Comparison of ENCODE assay signal across 15 cellular contexts in the genomic region with DNA sequence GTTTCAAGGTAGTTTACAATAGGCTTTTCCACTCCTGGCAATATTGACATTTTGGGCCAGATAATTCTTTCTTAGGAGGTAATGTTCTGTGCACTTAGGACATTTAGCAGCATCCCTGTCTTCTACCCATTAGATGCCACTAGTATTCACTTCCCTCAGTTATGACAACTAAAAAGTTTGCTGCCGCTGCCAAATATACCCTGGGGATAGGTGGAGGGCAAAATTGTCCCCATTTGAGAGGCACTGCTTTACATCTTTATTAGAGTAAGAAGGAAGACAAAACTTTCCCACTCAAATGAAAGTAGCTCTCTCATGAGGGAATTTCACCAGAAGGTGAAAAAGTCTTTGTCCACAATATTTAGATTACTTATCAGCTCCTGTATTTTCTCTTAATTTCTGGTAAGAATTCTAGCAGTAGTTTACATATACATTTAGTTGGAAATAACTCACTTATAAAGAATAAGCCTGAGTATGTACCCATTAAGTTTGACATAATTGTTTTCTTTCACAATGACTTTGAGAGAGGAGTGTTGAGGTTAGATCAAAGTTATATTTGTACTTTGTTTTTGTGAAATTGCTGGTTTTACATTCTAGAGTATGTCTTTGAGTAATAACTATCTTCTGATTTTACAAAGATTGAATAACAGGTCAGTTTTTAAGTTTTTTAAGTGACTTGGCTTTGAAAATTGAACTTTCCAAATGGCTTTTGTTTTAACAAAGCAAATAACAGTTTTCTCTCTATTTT. TPM values are rescaled to one million over a fixed set of nuclear protein-coding genes. Genes with fewer than 3 reads are reported as not detected.
DNase-seq lines count a peak whose midpoint lies in the region; ATAC-seq, FAIRE-seq and TF ChIP-seq lines count a peak whose summit lies in the region.
"Had no signal": no experiment of that assay in that cellular context is flagged by ENCODE, and none has a peak within 500 bp of the region (broad histone marks: within the 10 kb centered on the region; RNA-seq: fewer than 3 reads in every experiment).

No MANE protein-coding gene starts in this region.

- ATAC-seq in CD4-positive, CD25-positive, alpha-beta regulatory T cell (ENCODE audit: low read depth in 2 of 2) = no peak
- ATAC-seq in GM18861 (IDR thresholded peaks at IDR 0.05; ENCODE audit: unreplicated experiment) (peak; percentile 86), HG03354 (IDR thresholded peaks at IDR 0.05; ENCODE audit: poor library complexity, severe bottlenecking, unreplicated experiment) (peak; percentile 72), omental fat pad (ENCODE audit: low FRiP score) (no peak)
- ATAC-seq: Panc1 had no signal

- peak in 1 of 3 donors; percentile 49 for DNase-seq in CD4-positive, CD25-positive, alpha-beta regulatory T cell
- DNase-seq in omental fat pad (ENCODE audit: low spot score) = no peak
- no peak for DNase-seq in NCI-H510A (lab: John Stamatoyannopoulos, UW)
- DNase-seq in kidney = no peak
- no peak for DNase-seq in NCI-H146 (lab: John Stamatoyannopoulos, UW)
- DNase-seq: BE2C; stimulated activated naive CD4-positive, alpha-beta T cell treated with Interleukin-2 at 50 U/mL for 16 hours had no signal

- peak overlapping the region; percentile 38 to 86 (median 82) for H3K27ac Mint-ChIP-seq in CD4-positive, CD25-positive, alpha-beta regulatory T cell
- H3K27ac Mint-ChIP-seq: activated naive CD4-positive, alpha-beta T cell treated with anti-CD3 and anti-CD28 coated beads, Interleukin-2, amount 50 U/mL, for 24 hours had no signal

- H3K9me3 Mint-ChIP-seq in CD4-positive, CD25-positive, alpha-beta regulatory T cell = no peaks in the 10 kb centered on the region
- H3K9me3 Mint-ChIP-seq: activated naive CD4-positive, alpha-beta T cell treated with anti-CD3 and anti-CD28 coated beads, Interleukin-2, amount 50 U/mL, for 24 hours had no signal

- intact Hi-C loops in kidney (cut with DNase I) = no loop called here

- POLR2A ChIA-PET in HEK293 (lab: Yijun Ruan, JAX) = no interaction called here

- TF ChIP-seq CTCF in HEK293 (tag by site-specific recombination; IDR thresholded peaks at IDR 0.05) = no peak
- no peak for TF ChIP-seq CTCF in omental fat pad (IDR thresholded peaks at IDR 0.05)
- no peak for TF ChIP-seq CTCF in kidney (IDR thresholded peaks at IDR 0.05; ENCODE audit: borderline replicate concordance, extremely low read depth, insufficient read depth)

- CTCF ChIA-PET in HEK293 (lab: Yijun Ruan, JAX) = no interaction called here

- peaks cover 24% of the 10 kb centered on the region for H3K36me3 ChIP-seq in CD4-positive, CD25-positive, alpha-beta regulatory T cell (ENCODE audit: control insufficient read depth, insufficient read depth, low read length)
- H3K36me3 ChIP-seq in HEK293 (ENCODE audit: control insufficient read depth in 2 of 2, insufficient read depth in 1 of 2, low read length in 2 of 2) (peaks cover 83 to 91% of the 10 kb centered on the region in 2 experiments), kidney (ENCODE audit: control insufficient read depth in 1 of 2, insufficient read depth in 2 of 2, low read length in 2 of 2) (no peaks in the 10 kb centered on the region)

- H3K27me3 ChIP-seq in CD4-positive, CD25-positive, alpha-beta regulatory T cell (ENCODE audit: control insufficient read depth, insufficient read depth, low read length) = no peaks in the 10 kb centered on the region
- H3K27me3 ChIP-seq: BE2C, neutrophil had no signal

- H3K4me3 ChIP-seq in CD4-positive, CD25-positive, alpha-beta regulatory T cell (ENCODE audit: low read depth, low read length) = peak overlapping the region; percentile 37
- H3K4me3 ChIP-seq in HEK293 (ENCODE audit: low read depth, low read length) = no peak overlapping the region
- no peak overlapping the region for H3K4me3 ChIP-seq in kidney (ENCODE audit: low read length in 2 of 2)
- H3K4me3 ChIP-seq: coronary artery had no signal

- H3K27ac ChIP-seq in CD4-positive, CD25-positive, alpha-beta regulatory T cell (ENCODE audit: insufficient read depth, low read length, poor library complexity, severe bottlenecking) = peak overlapping the region; percentile 48
- H3K27ac ChIP-seq in HEK293 (ENCODE audit: extremely low read depth, low read depth, low read length) (no peak overlapping the region), kidney (ENCODE audit: low read depth in 2 of 2, low read length in 2 of 2) (no peak overlapping the region)
- H3K27ac ChIP-seq: coronary artery, neutrophil had no signal

- no peak overlapping the region for H3K9ac ChIP-seq in kidney (ENCODE audit: low read length in 2 of 2)

- peaks cover 11% of the 10 kb centered on the region for H3K4me1 ChIP-seq in CD4-positive, CD25-positive, alpha-beta regulatory T cell (ENCODE audit: control insufficient read depth, insufficient read depth, low read length, poor library complexity, severe bottlenecking)
- no peaks in the 10 kb centered on the region for H3K4me1 ChIP-seq in HEK293 (ENCODE audit: control insufficient read depth, insufficient read depth, low read length)
- no peaks in the 10 kb centered on the region for H3K4me1 ChIP-seq in kidney (ENCODE audit: control insufficient read depth in 1 of 2, insufficient read depth in 1 of 2, low read depth in 1 of 2, low read length in 2 of 2)
- H3K4me1 ChIP-seq: BE2C had no signal

- no peaks in the 10 kb centered on the region for H3K27me3 Mint-ChIP-seq in CD4-positive, CD25-positive, alpha-beta regulatory T cell
- H3K27me3 Mint-ChIP-seq: activated naive CD4-positive, alpha-beta T cell treated with anti-CD3 and anti-CD28 coated beads, Interleukin-2, amount 50 U/mL, for 24 hours had no signal

- peaks cover 49% of the 10 kb centered on the region for H3K36me3 Mint-ChIP-seq in CD4-positive, CD25-positive, alpha-beta regulatory T cell
- H3K36me3 Mint-ChIP-seq: activated naive CD4-positive, alpha-beta T cell treated with anti-CD3 and anti-CD28 coated beads, Interleukin-2, amount 50 U/mL, for 24 hours had no signal

- peaks cover 7 to 24% (median 14%) of the 10 kb centered on the region in 4 donors for H3K4me1 Mint-ChIP-seq in CD4-positive, CD25-positive, alpha-beta regulatory T cell

- no peaks in the 10 kb centered on the region for H3K9me3 ChIP-seq in CD4-positive, CD25-positive, alpha-beta regulatory T cell (ENCODE audit: control insufficient read depth in 2 of 2, low read length in 2 of 2)
- no peaks in the 10 kb centered on the region for H3K9me3 ChIP-seq in HEK293 (ENCODE audit: control insufficient read depth, insufficient read depth, low read depth, low read length)
- H3K9me3 ChIP-seq in kidney (ENCODE audit: control insufficient read depth in 1 of 2, low read length in 2 of 2) = no peaks in the 10 kb centered on the region
- H3K9me3 ChIP-seq: BE2C, neutrophil had no signal

- no peak for FAIRE-seq in kidney (lab: Jason Lieb, UNC)
- FAIRE-seq: H1 had no signal

- peak overlapping the region in 3 of 4 donors; percentile 41 to 73 (median 43) for H3K4me3 Mint-ChIP-seq in CD4-positive, CD25-positive, alpha-beta regulatory T cell
- H3K4me3 Mint-ChIP-seq: activated naive CD4-positive, alpha-beta T cell treated with anti-CD3 and anti-CD28 coated beads, Interleukin-2, amount 50 U/mL, for 24 hours had no signal

TF ChIP-seq in HEK293, 187 proteins besides CTCF, POLR2A, EP300 and RAD21:
- TF ChIP-seq PRDM1 (tag by site-specific recombination; IDR thresholded peaks at IDR 0.05) (peak; percentile 45; the same call in 1 of the 2 replicates), SP7 (tag by site-specific recombination; IDR thresholded peaks at IDR 0.05) (no peak)

RNA-seq across cellular contexts. Expression of a gene that starts 46.0 kb away (rescaled TPM):
- 47.7 TPM for total RNA-seq in CD4-positive, CD25-positive, alpha-beta regulatory T cell
- polyA plus RNA-seq in CD4-positive, CD25-positive, alpha-beta regulatory T cell = 10 to 100 TPM in 2 of 4 donors, 1 to 10 TPM in 2; 9.2 to 21.5 (median 11.9) TPM
- total RNA-seq in omental fat pad (1 to 10 TPM; 1.2 to 5.9 (median 3.1) TPM), kidney (13.5 TPM)
- 1.6 TPM for polyA plus RNA-seq in kidney (ENCODE audit: insufficient read depth, low read depth, low replicate concordance)

Comparison
In these comparisons a context has a peak if more than half of its experiments do, and no peak if none do; other contexts are left out.
1. ATAC-seq: peak in GM18861 (single experiment) and HG03354 (single experiment); none in CD4-positive, CD25-positive, alpha-beta regulatory T cell (0 of 2) and omental fat pad (single experiment).